Comparison of ENCODE assay signal across 1 cellular context in genomic region chr3:124887177-124887995, GRCh38.
TF ChIP-seq lines count a peak whose summit lies in the region.

Gene ITGB5, minus strand, starts transcription at chr3:124887365. Its CDS starts 365 bp downstream, at chr3:124887000.

TF ChIP-seq in HepG2, 621 proteins besides CTCF, POLR2A, EP300 and RAD21 (continued from another document and continues in another):
- TF ChIP-seq ZNF800 (CRISPR knock-in tag; IDR thresholded peaks at IDR 0.05) (peak; percentile 35; the same call in 1 of the 2 replicates), STAG1 (CRISPR knock-in tag; IDR thresholded peaks at IDR 0.05) (no peak), GTF2F1 (IDR thresholded peaks at IDR 0.05; ENCODE audit: low read length) (no peak), JUND (CRISPR knock-in tag; IDR thresholded peaks at IDR 0.05) (no peak), ZNF569 (CRISPR knock-in tag; IDR thresholded peaks at IDR 0.05; ENCODE audit: borderline replicate concordance) (no peak), ZNF501 (CRISPR knock-in tag; IDR thresholded peaks at IDR 0.05) (no peak), GRHL1 (CRISPR knock-in tag; conservative IDR thresholded peaks at IDR 0.05) (no peak), SAP130 (CRISPR knock-in tag; IDR thresholded peaks at IDR 0.05; ENCODE audit: low read depth) (peak; percentile 71), ZFP1 (CRISPR knock-in tag; IDR thresholded peaks at IDR 0.05) (no peak), KLF16 (CRISPR knock-in tag; IDR thresholded peaks at IDR 0.05) (peak in 1 of 2 experiments; percentile 59; a peak in 1 of 4 replicates), TBP (CRISPR knock-in tag; IDR thresholded peaks at IDR 0.05) (0 out of 2 replicates have a peak, but pooled peaks have one; percentile 7), KDM2A (CRISPR knock-in tag; IDR thresholded peaks at IDR 0.05; ENCODE audit: borderline replicate concordance, low read depth) (peak; percentile 85), NFIB (CRISPR knock-in tag; IDR thresholded peaks at IDR 0.05; ENCODE audit: borderline replicate concordance) (no peak), TEF (CRISPR knock-in tag; IDR thresholded peaks at IDR 0.05) (no peak), MTF1 (CRISPR knock-in tag; IDR thresholded peaks at IDR 0.05) (no peak), BHLHE40 (IDR thresholded peaks at IDR 0.05; ENCODE audit: low read length) (no peak), ZNF512 (CRISPR knock-in tag; IDR thresholded peaks at IDR 0.05) (no peak), SRSF4 (IDR thresholded peaks at IDR 0.05; ENCODE audit: low read depth, low read length, poor library complexity, severe bottlenecking) (no peak), KLF12 (CRISPR knock-in tag; IDR thresholded peaks at IDR 0.05; ENCODE audit: borderline replicate concordance) (peak; percentile 75; the same call in 1 of the 2 replicates), ATF3 (CRISPR knock-in tag; IDR thresholded peaks at IDR 0.05) (no peak), ZNF747 (CRISPR knock-in tag; IDR thresholded peaks at IDR 0.05; ENCODE audit: borderline replicate concordance) (no peak), SNAPC5 (CRISPR knock-in tag; IDR thresholded peaks at IDR 0.05; ENCODE audit: borderline replicate concordance) (no peak), PLRG1 (conservative IDR thresholded peaks at IDR 0.05) (no peak), SSRP1 (CRISPR knock-in tag; IDR thresholded peaks at IDR 0.05) (no peak), ZBTB21 (CRISPR knock-in tag; IDR thresholded peaks at IDR 0.05) (no peak), CHD4 (IDR thresholded peaks at IDR 0.05; ENCODE audit: borderline replicate concordance, low read length) (no peak), RBFOX2 (IDR thresholded peaks at IDR 0.05; ENCODE audit: low read depth, low read length) (peak; percentile 79), XBP1 (CRISPR knock-in tag; IDR thresholded peaks at IDR 0.05) (no peak), ZNF737 (CRISPR knock-in tag; IDR thresholded peaks at IDR 0.05; ENCODE audit: borderline replicate concordance) (no peak), HNRNPL (IDR thresholded peaks at IDR 0.05; ENCODE audit: low read depth, low read length) (peak; percentile 40; the same call in 1 of the 2 replicates), BRCA1 (CRISPR knock-in tag; IDR thresholded peaks at IDR 0.05) (peak; percentile 41; the same call in 1 of the 2 replicates), ZNF367 (CRISPR knock-in tag; IDR thresholded peaks at IDR 0.05; ENCODE audit: borderline replicate concordance) (no peak), ZFP62 (CRISPR knock-in tag; IDR thresholded peaks at IDR 0.05) (no peak), NFKBIZ (CRISPR knock-in tag; IDR thresholded peaks at IDR 0.05) (no peak), SOX13 (IDR thresholded peaks at IDR 0.05) (no peak), SOX13 (CRISPR knock-in tag; conservative IDR thresholded peaks at IDR 0.05 in 1 of 2, IDR thresholded peaks at IDR 0.05 in 1 of 2) (no peak), THAP8 (CRISPR knock-in tag; IDR thresholded peaks at IDR 0.05; ENCODE audit: borderline replicate concordance) (no peak), HIC2 (CRISPR knock-in tag; IDR thresholded peaks at IDR 0.05; ENCODE audit: low read depth) (no peak), ZNF3 (CRISPR knock-in tag; IDR thresholded peaks at IDR 0.05) (no peak), BRD4 (CRISPR knock-in tag; IDR thresholded peaks at IDR 0.05) (no peak), ZNF530 (CRISPR knock-in tag; IDR thresholded peaks at IDR 0.05; ENCODE audit: low read depth) (no peak), ZNF788 (CRISPR knock-in tag; IDR thresholded peaks at IDR 0.05; ENCODE audit: borderline replicate concordance) (no peak; the same call in 1 of the 2 replicates), MXI1 (IDR thresholded peaks at IDR 0.05; ENCODE audit: borderline replicate concordance, low read depth, low read length) (no peak; the same call in 2 of the 3 replicates), ZNF713 (CRISPR knock-in tag; IDR thresholded peaks at IDR 0.05) (no peak), PCBP2 (optimal IDR thresholded peaks at IDR 0.05; ENCODE audit: low read depth, low read length, poor library complexity, severe bottlenecking) (no peak), DNMT1 (CRISPR knock-in tag; IDR thresholded peaks at IDR 0.05) (peak; percentile 76; the same call in 1 of the 2 replicates), ZNF17 (CRISPR knock-in tag; IDR thresholded peaks at IDR 0.05) (no peak), RARA (CRISPR knock-in tag; IDR thresholded peaks at IDR 0.05) (peak; percentile 50; the same call in 1 of the 2 replicates)
- TF ChIP-seq, protein P1, sequence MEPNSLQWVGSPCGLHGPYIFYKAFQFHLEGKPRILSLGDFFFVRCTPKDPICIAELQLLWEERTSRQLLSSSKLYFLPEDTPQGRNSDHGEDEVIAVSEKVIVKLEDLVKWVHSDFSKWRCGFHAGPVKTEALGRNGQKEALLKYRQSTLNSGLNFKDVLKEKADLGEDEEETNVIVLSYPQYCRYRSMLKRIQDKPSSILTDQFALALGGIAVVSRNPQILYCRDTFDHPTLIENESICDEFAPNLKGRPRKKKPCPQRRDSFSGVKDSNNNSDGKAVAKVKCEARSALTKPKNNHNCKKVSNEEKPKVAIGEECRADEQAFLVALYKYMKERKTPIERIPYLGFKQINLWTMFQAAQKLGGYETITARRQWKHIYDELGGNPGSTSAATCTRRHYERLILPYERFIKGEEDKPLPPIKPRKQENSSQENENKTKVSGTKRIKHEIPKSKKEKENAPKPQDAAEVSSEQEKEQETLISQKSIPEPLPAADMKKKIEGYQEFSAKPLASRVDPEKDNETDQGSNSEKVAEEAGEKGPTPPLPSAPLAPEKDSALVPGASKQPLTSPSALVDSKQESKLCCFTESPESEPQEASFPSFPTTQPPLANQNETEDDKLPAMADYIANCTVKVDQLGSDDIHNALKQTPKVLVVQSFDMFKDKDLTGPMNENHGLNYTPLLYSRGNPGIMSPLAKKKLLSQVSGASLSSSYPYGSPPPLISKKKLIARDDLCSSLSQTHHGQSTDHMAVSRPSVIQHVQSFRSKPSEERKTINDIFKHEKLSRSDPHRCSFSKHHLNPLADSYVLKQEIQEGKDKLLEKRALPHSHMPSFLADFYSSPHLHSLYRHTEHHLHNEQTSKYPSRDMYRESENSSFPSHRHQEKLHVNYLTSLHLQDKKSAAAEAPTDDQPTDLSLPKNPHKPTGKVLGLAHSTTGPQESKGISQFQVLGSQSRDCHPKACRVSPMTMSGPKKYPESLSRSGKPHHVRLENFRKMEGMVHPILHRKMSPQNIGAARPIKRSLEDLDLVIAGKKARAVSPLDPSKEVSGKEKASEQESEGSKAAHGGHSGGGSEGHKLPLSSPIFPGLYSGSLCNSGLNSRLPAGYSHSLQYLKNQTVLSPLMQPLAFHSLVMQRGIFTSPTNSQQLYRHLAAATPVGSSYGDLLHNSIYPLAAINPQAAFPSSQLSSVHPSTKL (CRISPR knock-in tag; IDR thresholded peaks at IDR 0.05): peak; percentile 70; the same call in 1 of the 2 replicates
- TF ChIP-seq, protein P2, sequence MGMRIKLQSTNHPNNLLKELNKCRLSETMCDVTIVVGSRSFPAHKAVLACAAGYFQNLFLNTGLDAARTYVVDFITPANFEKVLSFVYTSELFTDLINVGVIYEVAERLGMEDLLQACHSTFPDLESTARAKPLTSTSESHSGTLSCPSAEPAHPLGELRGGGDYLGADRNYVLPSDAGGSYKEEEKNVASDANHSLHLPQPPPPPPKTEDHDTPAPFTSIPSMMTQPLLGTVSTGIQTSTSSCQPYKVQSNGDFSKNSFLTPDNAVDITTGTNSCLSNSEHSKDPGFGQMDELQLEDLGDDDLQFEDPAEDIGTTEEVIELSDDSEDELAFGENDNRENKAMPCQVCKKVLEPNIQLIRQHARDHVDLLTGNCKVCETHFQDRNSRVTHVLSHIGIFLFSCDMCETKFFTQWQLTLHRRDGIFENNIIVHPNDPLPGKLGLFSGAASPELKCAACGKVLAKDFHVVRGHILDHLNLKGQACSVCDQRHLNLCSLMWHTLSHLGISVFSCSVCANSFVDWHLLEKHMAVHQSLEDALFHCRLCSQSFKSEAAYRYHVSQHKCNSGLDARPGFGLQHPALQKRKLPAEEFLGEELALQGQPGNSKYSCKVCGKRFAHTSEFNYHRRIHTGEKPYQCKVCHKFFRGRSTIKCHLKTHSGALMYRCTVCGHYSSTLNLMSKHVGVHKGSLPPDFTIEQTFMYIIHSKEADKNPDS (CRISPR knock-in tag; IDR thresholded peaks at IDR 0.05): no peak
- TF ChIP-seq, protein P3, sequence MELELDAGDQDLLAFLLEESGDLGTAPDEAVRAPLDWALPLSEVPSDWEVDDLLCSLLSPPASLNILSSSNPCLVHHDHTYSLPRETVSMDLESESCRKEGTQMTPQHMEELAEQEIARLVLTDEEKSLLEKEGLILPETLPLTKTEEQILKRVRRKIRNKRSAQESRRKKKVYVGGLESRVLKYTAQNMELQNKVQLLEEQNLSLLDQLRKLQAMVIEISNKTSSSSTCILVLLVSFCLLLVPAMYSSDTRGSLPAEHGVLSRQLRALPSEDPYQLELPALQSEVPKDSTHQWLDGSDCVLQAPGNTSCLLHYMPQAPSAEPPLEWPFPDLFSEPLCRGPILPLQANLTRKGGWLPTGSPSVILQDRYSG (CRISPR knock-in tag; IDR thresholded peaks at IDR 0.05): no peak; the same call in none of the 2 replicates
- TF ChIP-seq, protein P4, sequence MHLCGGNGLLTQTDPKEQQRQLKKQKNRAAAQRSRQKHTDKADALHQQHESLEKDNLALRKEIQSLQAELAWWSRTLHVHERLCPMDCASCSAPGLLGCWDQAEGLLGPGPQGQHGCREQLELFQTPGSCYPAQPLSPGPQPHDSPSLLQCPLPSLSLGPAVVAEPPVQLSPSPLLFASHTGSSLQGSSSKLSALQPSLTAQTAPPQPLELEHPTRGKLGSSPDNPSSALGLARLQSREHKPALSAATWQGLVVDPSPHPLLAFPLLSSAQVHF (CRISPR knock-in tag; IDR thresholded peaks at IDR 0.05): 0 out of 2 replicates have a peak, but pooled peaks have one; percentile 57
